In genomic region chr3:170270282-170270891, GRCh38 we compare ENCODE assay signal across 15 cellular contexts. TPM values are rescaled to one million over a fixed set of nuclear protein-coding genes. Genes with fewer than 3 reads are reported as not detected.
A peak's percentile ranks its signal among the peaks of the same experiment; 100 is the strongest.
DNase-seq lines count a peak whose midpoint lies in the region; ATAC-seq and TF ChIP-seq lines count a peak whose summit lies in the region.
"Had no signal": no experiment of that assay in that cellular context is flagged by ENCODE, and none has a peak within 500 bp of the region (broad histone marks: within the 10 kb centered on the region; RNA-seq: fewer than 3 reads in every experiment).

No MANE protein-coding gene starts in this region.

- no peaks in the 10 kb centered on the region for H3K9me3 Mint-ChIP-seq in mesothelial cell of epicardium
- H3K9me3 Mint-ChIP-seq in naive thymus-derived CD8-positive, alpha-beta T cell: no peaks in the 10 kb centered on the region
- H3K9me3 Mint-ChIP-seq: CD4-positive, alpha-beta memory T cell had no signal

- H3K27ac Mint-ChIP-seq in mesothelial cell of epicardium: no peak overlapping the region
- H3K27ac Mint-ChIP-seq in naive thymus-derived CD8-positive, alpha-beta T cell: no peak overlapping the region
- H3K27ac Mint-ChIP-seq: CD4-positive, alpha-beta memory T cell had no signal

- H3K4me1 Mint-ChIP-seq in mesothelial cell of epicardium: no peaks in the 10 kb centered on the region
- no peaks in the 10 kb centered on the region for H3K4me1 Mint-ChIP-seq in naive thymus-derived CD8-positive, alpha-beta T cell

- peak; percentile 54 for DNase-seq in SW480 (ENCODE audit: low spot score)
- DNase-seq in left colon: peak; percentile 51 to 62
- peak in 1 of 3 donors; percentile 80 for DNase-seq in mucosa of descending colon
- peak; percentile 52 for DNase-seq in transverse colon
- DNase-seq in EL: no peak
- no peak for DNase-seq in mesothelial cell of epicardium (ENCODE audit: low spot score in 2 of 2, unreplicated experiment in 2 of 2)
- no peak for DNase-seq in naive thymus-derived CD8-positive, alpha-beta T cell
- DNase-seq: BE2C; CD4-positive, alpha-beta memory T cell; DMS79; GOT3 had no signal

- no peaks in the 10 kb centered on the region for H3K27me3 Mint-ChIP-seq in mesothelial cell of epicardium (ENCODE audit: low read depth)
- no peaks in the 10 kb centered on the region for H3K27me3 Mint-ChIP-seq in naive thymus-derived CD8-positive, alpha-beta T cell
- H3K27me3 Mint-ChIP-seq: CD4-positive, alpha-beta memory T cell had no signal

- in situ Hi-C loops in transverse colon (cut with MboI; ENCODE audit: low pct_ligation_motif_present in 1 of 4, low pct_unique_long_range_greater_than_20kb in 1 of 4, low sequenced_read_pairs in 3 of 4): no loop called here

- H3K27me3 ChIP-seq in transverse colon: no peaks in the 10 kb centered on the region
- H3K27me3 ChIP-seq: BE2C had no signal

- no peak overlapping the region for H3K4me3 Mint-ChIP-seq in mesothelial cell of epicardium
- H3K4me3 Mint-ChIP-seq in naive thymus-derived CD8-positive, alpha-beta T cell: no peak overlapping the region
- H3K4me3 Mint-ChIP-seq: CD4-positive, alpha-beta memory T cell had no signal

- H3K4me1 ChIP-seq in mucosa of descending colon (ENCODE audit: low read depth): peaks cover 6% of the 10 kb centered on the region
- peaks cover 0 to 18% (median 6%) of the 10 kb centered on the region in 4 donors for H3K4me1 ChIP-seq in transverse colon
- H3K4me1 ChIP-seq: A549, BE2C, HAP-1 had no signal

- peak overlapping the region; percentile 69 to 81 (median 74) for H3K27ac ChIP-seq in transverse colon
- H3K27ac ChIP-seq: A549, C4-2B had no signal

- TF ChIP-seq POLR2A in transverse colon (IDR thresholded peaks at IDR 0.05): peak; percentile 79

- TF ChIP-seq EP300 in transverse colon (IDR thresholded peaks at IDR 0.05; ENCODE audit: low read depth): no peak

- 46 to 54% methylated on average over 11 of the region's 11 CpGs for WGBS in transverse colon (ENCODE audit: low coverage in 1 of 2), 2 donors

- intact Hi-C loops in left colon (cut with DNase I, micrococcal nuclease) (no loop called here), mucosa of descending colon (cut with DNase I, micrococcal nuclease) (no loop called here), transverse colon (cut with DNase I; ENCODE audit: low total_unique reads) (no loop called here)

- no peaks in the 10 kb centered on the region for H3K36me3 ChIP-seq in mucosa of descending colon (ENCODE audit: low read depth)
- peaks cover 0 to 24% (median 5%) of the 10 kb centered on the region in 4 donors for H3K36me3 ChIP-seq in transverse colon
- H3K36me3 ChIP-seq: BE2C had no signal

- H3K36me3 Mint-ChIP-seq in mesothelial cell of epicardium: peaks cover 28% of the 10 kb centered on the region
- H3K36me3 Mint-ChIP-seq in naive thymus-derived CD8-positive, alpha-beta T cell: peaks cover 19 to 66% (median 26%) of the 10 kb centered on the region in 3 donors

- POLR2A ChIA-PET in naive thymus-derived CD8-positive, alpha-beta T cell (lab: Charles Lee): interaction anchor here (0.6 to 0.9 kb wide), 2 partner anchors 32 to 90 kb away, joined by 3 to 5 read pairs; no protein-coding TSS in a partner anchor

- TF ChIP-seq CTCF in mucosa of descending colon (IDR thresholded peaks at IDR 0.05): no peak
- no peak for TF ChIP-seq CTCF in transverse colon (IDR thresholded peaks at IDR 0.05)
- TF ChIP-seq CTCF in mesothelial cell of epicardium (IDR thresholded peaks at IDR 0.05; ENCODE audit: unreplicated experiment): no peak

- ATAC-seq in left colon (peak; percentile 95), mucosa of descending colon (peak; percentile 98), HG03095 (IDR thresholded peaks at IDR 0.05; ENCODE audit: unreplicated experiment) (no peak)
- no peak for ATAC-seq in naive thymus-derived CD8-positive, alpha-beta T cell
- ATAC-seq: A549 had no signal

- no peak overlapping the region for H3K4me3 ChIP-seq in mucosa of descending colon
- peak overlapping the region in 3 of 4 donors; percentile 10 to 34 (median 13) for H3K4me3 ChIP-seq in transverse colon
- H3K4me3 ChIP-seq: A549, HAP-1 had no signal

- H3K9me3 ChIP-seq in mucosa of descending colon (no peaks in the 10 kb centered on the region), transverse colon (no peaks in the 10 kb centered on the region)
- H3K9me3 ChIP-seq: A549, BE2C, HAP-1 had no signal

RNA-seq across cellular contexts. Expression of gene PRKCI, which starts 48.2 kb away (rescaled TPM):
- total RNA-seq in left colon: 10 to 100 TPM; 48.7 to 49.4 TPM
- total RNA-seq in mucosa of descending colon: 10 to 100 TPM; 38.0 to 39.9 (median 39.8) TPM
- 10 to 100 TPM; 21.1 to 52.1 (median 36.0) TPM for total RNA-seq in transverse colon
- 51.7 to 64.8 TPM (median 64.0 TPM) in 3 replicates for total RNA-seq in mesothelial cell of epicardium
- 10 to 100 TPM; 23.4 to 27.8 TPM for total RNA-seq in naive thymus-derived CD8-positive, alpha-beta T cell
- 10 to 100 TPM; 10.8 to 15.0 (median 14.1) TPM for polyA plus RNA-seq in naive thymus-derived CD8-positive, alpha-beta T cell

Comparison
In these comparisons a context has a peak if more than half of its experiments do, and no peak if none do; other contexts are left out.
1. DNase-seq: peak in SW480 (single experiment), left colon (2 of 2) and transverse colon (single experiment); none in EL (single experiment), mesothelial cell of epicardium (0 of 2) and naive thymus-derived CD8-positive, alpha-beta T cell (0 of 10).
2. ATAC-seq: peak in left colon (single experiment) and mucosa of descending colon (single experiment); none in HG03095 (single experiment) and naive thymus-derived CD8-positive, alpha-beta T cell (0 of 2).